ENCODE assay signal across 15 cellular contexts in the genomic region with DNA sequence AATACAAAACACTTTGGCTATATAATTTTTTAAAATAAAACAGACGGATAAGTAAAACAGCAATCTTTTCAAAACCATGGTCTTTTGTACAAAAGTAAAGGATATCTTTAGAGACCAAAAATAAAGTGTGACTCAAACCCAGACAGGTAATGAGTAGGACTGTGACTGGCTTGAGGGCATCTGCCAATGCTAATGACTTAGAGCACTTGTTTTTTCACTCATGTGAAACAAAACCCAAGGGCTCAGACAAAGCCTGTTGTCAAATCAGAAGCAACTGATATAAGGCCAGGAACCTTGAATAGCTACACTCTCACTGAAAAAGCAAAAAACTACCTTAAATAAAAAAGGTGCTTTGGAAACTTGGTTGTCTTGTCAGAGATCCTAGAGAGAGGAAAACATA.
DNase-seq lines count a peak whose midpoint lies in the region; ATAC-seq and TF ChIP-seq lines count a peak whose summit lies in the region.
"Had no signal": no experiment of that assay in that cellular context is flagged by ENCODE, and none has a peak within 500 bp of the region (broad histone marks: within the 10 kb centered on the region; RNA-seq: fewer than 3 reads in every experiment).

No MANE protein-coding gene starts in this region.

- no peak for TF ChIP-seq EP300 in tibial nerve (IDR thresholded peaks at IDR 0.05)

- no peaks in the 10 kb centered on the region for H3K4me1 ChIP-seq in mammary epithelial cell (ENCODE audit: insufficient read depth, low read length)
- H3K4me1 ChIP-seq in breast epithelium: no peaks in the 10 kb centered on the region
- no peaks in the 10 kb centered on the region for H3K4me1 ChIP-seq in tibial nerve
- H3K4me1 ChIP-seq: stomach had no signal

- no TSS peak for BruUV-seq in mammary epithelial cell (replicated peaks; lab: Mats Ljungman, UMichigan)

- no peak overlapping the region for H3K27ac Mint-ChIP-seq in stimulated activated naive B cell treated with anti-CD40 and anti-IgM and Interleukin-4, amounts not matched to agents 10 μg/mL and 1 μg/mL and 100 μg/mL, for 72 hours
- H3K27ac Mint-ChIP-seq: T-helper 1 cell treated with Interleukin-12 subunit alpha and Interleukin-12 subunit beta and Interleukin-4 antibody, amounts not matched to agents 30 μg/mL and 1 μg/mL, for 36 hours had no signal

- intact Hi-C loops in mammary epithelial cell (cut with micrococcal nuclease): no loop called here
- intact Hi-C loops in breast epithelium (cut with DNase I; ENCODE audit: low total_unique reads): no loop called here

- H3K4me3 ChIP-seq in mammary epithelial cell (replicated peaks in 1 of 3; ENCODE audit: insufficient read depth in 1 of 3, low read depth in 2 of 3, low read length in 3 of 3): no peak overlapping the region
- no peak overlapping the region for H3K4me3 ChIP-seq in breast epithelium
- H3K4me3 ChIP-seq in tibial nerve: no peak overlapping the region
- H3K4me3 ChIP-seq: mucosa of descending colon, stomach had no signal

- peaks cover 0 to 6% of the 10 kb centered on the region in 2 donors for H3K9me3 Mint-ChIP-seq in stimulated activated naive B cell treated with anti-CD40 and anti-IgM and Interleukin-4, amounts not matched to agents 10 μg/mL and 1 μg/mL and 100 μg/mL, for 72 hours

- no peak overlapping the region for H3K4me3 Mint-ChIP-seq in stimulated activated naive B cell treated with anti-CD40 and anti-IgM and Interleukin-4, amounts not matched to agents 10 μg/mL and 1 μg/mL and 100 μg/mL, for 72 hours
- H3K4me3 Mint-ChIP-seq: T-helper 1 cell treated with Interleukin-12 subunit alpha and Interleukin-12 subunit beta and Interleukin-4 antibody, amounts not matched to agents 30 μg/mL and 1 μg/mL, for 36 hours had no signal

- CTCF ChIA-PET in mammary epithelial cell (lab: Charles Lee; ENCODE audit: low non-redundant PET): no interaction called here

- WGBS in mammary epithelial cell (ENCODE audit: low coverage, missing lambda C conversion rate): 95% methylated on average over 1 of the region's 1 CpG
- 94 to 96% methylated on average over 1 of the region's 1 CpG for WGBS in tibial nerve, 2 donors

- no peaks in the 10 kb centered on the region for H3K36me3 Mint-ChIP-seq in stimulated activated naive B cell treated with anti-CD40 and anti-IgM and Interleukin-4, amounts not matched to agents 10 μg/mL and 1 μg/mL and 100 μg/mL, for 72 hours

- in situ Hi-C loops in mammary epithelial cell (cut with MboI; ENCODE audit: low sequenced_read_pairs in 2 of 2) (no loop called here), KBM-7 (cut with MboI; ENCODE audit: low pct_unique_long_range_greater_than_20kb, low sequenced_read_pairs) (no loop called here)

- H3K27me3 ChIP-seq in mammary epithelial cell (ENCODE audit: insufficient read depth, low read length): no peaks in the 10 kb centered on the region
- no peaks in the 10 kb centered on the region for H3K27me3 ChIP-seq in breast epithelium
- no peaks in the 10 kb centered on the region for H3K27me3 ChIP-seq in tibial nerve
- H3K27me3 ChIP-seq: stomach had no signal

- no peaks in the 10 kb centered on the region for H3K36me3 ChIP-seq in mammary epithelial cell (ENCODE audit: insufficient read depth, low read length)
- H3K36me3 ChIP-seq in breast epithelium: no peaks in the 10 kb centered on the region
- H3K36me3 ChIP-seq in tibial nerve: no peaks in the 10 kb centered on the region
- H3K36me3 ChIP-seq: stomach had no signal

- no peaks in the 10 kb centered on the region for H3K79me2 ChIP-seq in mammary epithelial cell (ENCODE audit: insufficient read depth, low read length)

- H3K9me3 ChIP-seq in mammary epithelial cell (replicated peaks; ENCODE audit: insufficient read depth, low read length) (no peaks in the 10 kb centered on the region), breast epithelium (no peaks in the 10 kb centered on the region), tibial nerve (no peaks in the 10 kb centered on the region)
- H3K9me3 ChIP-seq: mucosa of descending colon, stomach had no signal

- H3K4me1 Mint-ChIP-seq in stimulated activated naive B cell treated with anti-CD40 and anti-IgM and Interleukin-4, amounts not matched to agents 10 μg/mL and 1 μg/mL and 100 μg/mL, for 72 hours: no peaks in the 10 kb centered on the region

- H3K27ac ChIP-seq in mammary epithelial cell (ENCODE audit: insufficient read depth, low read depth, low read length) (no peak overlapping the region), breast epithelium (no peak overlapping the region), tibial nerve (no peak overlapping the region)
- H3K27ac ChIP-seq: stomach had no signal

- dilution Hi-C loops in mammary epithelial cell (cut with HindIII; ENCODE audit: low sequenced_read_pairs): no loop called here

- no peak overlapping the region for H3K4me2 ChIP-seq in mammary epithelial cell (ENCODE audit: insufficient read depth, low read depth, low read length)

- H3K9ac ChIP-seq in mammary epithelial cell (ENCODE audit: insufficient read depth, low read length): no peak overlapping the region

- TF ChIP-seq CTCF in mammary epithelial cell (conservative IDR thresholded peaks at IDR 0.05 in 1 of 2, IDR thresholded peaks at IDR 0.05 in 1 of 2; ENCODE audit: extremely low read depth in 1 of 2, insufficient read depth in 1 of 2, low read depth in 1 of 2, low read length in 2 of 2) (no peak), breast epithelium (IDR thresholded peaks at IDR 0.05) (no peak), tibial nerve (IDR thresholded peaks at IDR 0.05) (no peak)

- ATAC-seq in HG02588 (IDR thresholded peaks at IDR 0.05; ENCODE audit: unreplicated experiment) (peak; percentile 98), HG03442 (IDR thresholded peaks at IDR 0.05; ENCODE audit: unreplicated experiment) (peak; percentile 100)
- peak; percentile 74 to 94 for ATAC-seq in stimulated activated naive B cell treated with anti-CD40 and anti-IgM and Interleukin-4, amounts not matched to agents 10 μg/mL and 1 μg/mL and 100 μg/mL, for 72 hours (replicated peaks)
- ATAC-seq: mucosa of descending colon had no signal

- no peak overlapping the region for H2AFZ ChIP-seq in mammary epithelial cell (ENCODE audit: low read depth, low read length)

- no peaks in the 10 kb centered on the region for H4K20me1 ChIP-seq in mammary epithelial cell (ENCODE audit: insufficient read depth, low read length)

- peak; percentile 14 for DNase-seq in mammary epithelial cell
- DNase-seq in breast epithelium (ENCODE audit: low spot score in 2 of 2): no peak
- no peak for DNase-seq in stimulated activated naive B cell treated with anti-CD40 and anti-IgM and Interleukin-4, amounts not matched to agents 10 μg/mL and 1 μg/mL and 100 μg/mL, for 72 hours
- no peak for DNase-seq in cerebellum (ENCODE audit: low spot score)
- DNase-seq in tibial nerve (ENCODE audit: low spot score in 2 of 2): no peak
- DNase-seq in KBM-7: no peak
- DNase-seq: ACHN; activated T-cell treated with anti-CD3 and anti-CD28 coated beads, Interleukin-2, amount 50 U/mL, for 48 hours; cerebellar nuclear complex; GF-D8; mucosa of descending colon; stomach had no signal

- TF ChIP-seq POLR2A in breast epithelium (IDR thresholded peaks at IDR 0.05): no peak
- no peak for TF ChIP-seq POLR2A in tibial nerve (IDR thresholded peaks at IDR 0.05)

- H3K27me3 Mint-ChIP-seq in stimulated activated naive B cell treated with anti-CD40 and anti-IgM and Interleukin-4, amounts not matched to agents 10 μg/mL and 1 μg/mL and 100 μg/mL, for 72 hours: no peaks in the 10 kb centered on the region
